8 cellular contexts compared by ENCODE assay signal in the genomic region with DNA sequence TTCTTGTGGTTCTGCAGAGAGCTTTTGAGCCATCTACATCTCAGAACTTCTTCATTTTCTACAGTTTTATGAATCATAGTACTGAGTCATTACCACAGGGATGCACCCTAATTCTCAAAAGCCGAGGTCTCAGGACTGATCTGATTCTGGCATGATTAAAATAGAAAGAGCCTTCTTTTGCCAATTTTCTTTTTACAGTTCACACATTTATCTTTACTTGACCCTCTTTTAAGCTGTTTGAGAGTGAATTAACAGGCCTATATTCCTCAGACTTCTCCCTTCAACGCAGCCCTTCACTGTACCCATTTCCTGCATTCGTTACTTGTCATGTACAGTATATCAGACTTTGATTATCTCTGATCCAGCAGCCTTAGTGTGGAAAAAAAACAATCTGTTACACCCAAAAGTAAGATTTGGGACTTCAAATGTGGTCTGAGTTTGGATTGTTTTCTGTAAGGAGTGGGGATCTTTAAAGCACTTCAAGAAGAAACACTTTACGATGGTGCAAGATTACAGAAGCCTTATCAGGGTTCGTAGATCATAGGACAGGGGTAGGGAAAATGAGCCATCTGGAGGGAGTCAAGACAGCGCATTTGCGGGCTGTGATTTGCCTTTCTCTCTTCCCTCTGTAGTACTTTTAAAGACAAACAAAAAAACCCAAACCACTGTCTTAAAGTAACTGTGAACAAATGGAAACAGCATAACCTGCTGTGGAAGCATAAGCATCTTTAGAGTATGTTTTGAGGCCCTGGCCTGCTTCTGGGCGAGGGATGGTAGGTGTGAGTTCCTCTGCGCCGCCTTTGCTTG. TPM values are rescaled to one million over a fixed set of nuclear protein-coding genes. Genes with fewer than 3 reads are reported as not detected.
A peak's percentile ranks its signal among the peaks of the same experiment; 100 is the strongest.
DNase-seq lines count a peak whose midpoint lies in the region; ATAC-seq, FAIRE-seq and TF ChIP-seq lines count a peak whose summit lies in the region.

No MANE protein-coding gene starts in this region.

- POLR2A ChIA-PET in T-cell (lab: Charles Lee): interaction anchor here (0.8 to 2.4 kb wide), 5 partner anchors 11 to 53 kb away, joined by 3 to 40 read pairs (median 4); a partner anchor contains a TSS

- no peaks in the 10 kb centered on the region for H3K9me3 ChIP-seq in small intestine (ENCODE audit: control insufficient read depth, low read depth)

- FAIRE-seq in small intestine (lab: Jason Lieb, UNC): no peak

- H3K27ac ChIP-seq in small intestine (ENCODE audit: low read depth in 1 of 2, low read length in 1 of 2): peak overlapping the region in 1 of 2 donors; percentile 78

- H3K4me3 ChIP-seq in small intestine (ENCODE audit: low read depth in 1 of 2, low read length in 2 of 2): no peak overlapping the region

- H3K4me1 ChIP-seq in small intestine (ENCODE audit: control insufficient read depth in 2 of 2, insufficient read depth in 1 of 2, low read depth in 1 of 2, low read length in 1 of 2): no peaks in the 10 kb centered on the region

- H3K27ac Mint-ChIP-seq in T-cell: peak overlapping the region; percentile 92 to 98

- DNase-seq in AG09319 (ENCODE audit: extremely low read depth, low read depth) (peak; percentile 38), T-cell (peak in 15 of 34 experiments; percentile 6 to 56 (median 28)), NK-92 (lab: John Stamatoyannopoulos, UW; ENCODE audit: unreplicated experiment) (no peak), small intestine (no peak)
- peak; percentile 35 for DNase-seq in stimulated activated naive CD4-positive, alpha-beta T cell treated with Interleukin-2 at 50 U/mL for 16 hours (lab: John Stamatoyannopoulos, UW)

- H3K4me1 Mint-ChIP-seq in T-cell: peaks cover 73 to 86% (median 75%) of the 10 kb centered on the region in 3 donors

- CTCF ChIA-PET in T-cell (lab: Charles Lee): interaction anchor here in 1 of 2 donors (0.7 to 2.4 kb wide), 6 partner anchors 20 to 112 kb away, joined by 3 to 14 read pairs (median 4); no protein-coding TSS in a partner anchor

- 64 to 77% (median 69%) methylated on average over 10 of the region's 10 CpGs for WGBS in small intestine, 3 donors

- H3K27me3 ChIP-seq in small intestine (ENCODE audit: control insufficient read depth in 2 of 2, insufficient read depth in 2 of 2, low read length in 2 of 2): no peaks in the 10 kb centered on the region

- no peak for TF ChIP-seq CTCF in AG09319 (IDR thresholded peaks at IDR 0.05; ENCODE audit: low read depth, low read length)

- H3K9me3 Mint-ChIP-seq in T-cell: no peaks in the 10 kb centered on the region

- H3K36me3 Mint-ChIP-seq in T-cell: peaks cover 33% of the 10 kb centered on the region

- peak overlapping the region; percentile 49 to 57 (median 55) for H3K4me3 Mint-ChIP-seq in T-cell

- peak; percentile 91 for ATAC-seq in GM19035 (IDR thresholded peaks at IDR 0.05; ENCODE audit: unreplicated experiment)
- peak; percentile 87 for ATAC-seq in HG03135 (IDR thresholded peaks at IDR 0.05; ENCODE audit: unreplicated experiment)
- peak; percentile 85 to 91 (median 89) for ATAC-seq in T-cell (replicated peaks in 1 of 4)
- peak; percentile 68 for ATAC-seq in esophagus mucosa

- no peaks in the 10 kb centered on the region for H3K27me3 Mint-ChIP-seq in T-cell

- H3K36me3 ChIP-seq in small intestine (ENCODE audit: control insufficient read depth in 2 of 2, insufficient read depth in 2 of 2, low read length in 2 of 2): peaks cover 0 to 14% of the 10 kb centered on the region in 2 donors

RNA-seq across cellular contexts. Expression of a gene that starts 15.3 kb away (rescaled TPM):
- total RNA-seq in T-cell (100 to 1,000 TPM in 3 of 5 donors, 10 to 100 TPM in 2; 69.9 to 152 (median 100) TPM), esophagus mucosa (0.76 TPM)
- polyA plus RNA-seq in small intestine: 1 to 10 TPM in 2 of 3 donors, not detected in 1; 2.4 to 5.5 TPM

Comparison
In these comparisons a context has a peak if more than half of its experiments do, and no peak if none do; other contexts are left out.
1. DNase-seq: peak in AG09319 (single experiment) and stimulated activated naive CD4-positive, alpha-beta T cell treated with Interleukin-2 at 50 U/mL for 16 hours (single experiment); none in NK-92 (single experiment) and small intestine (single experiment).
2. RNA of a gene that starts 15.3 kb away (total RNA-seq): 69.9 to 152 TPM in T-cell; 0.76 TPM in esophagus mucosa (single experiment); every median in the first group is over 10 times any median in the second.
3. Peak in every context shown above with its lines, with median percentiles within 50 percentile points of each other: ATAC-seq.